In the genomic region with DNA sequence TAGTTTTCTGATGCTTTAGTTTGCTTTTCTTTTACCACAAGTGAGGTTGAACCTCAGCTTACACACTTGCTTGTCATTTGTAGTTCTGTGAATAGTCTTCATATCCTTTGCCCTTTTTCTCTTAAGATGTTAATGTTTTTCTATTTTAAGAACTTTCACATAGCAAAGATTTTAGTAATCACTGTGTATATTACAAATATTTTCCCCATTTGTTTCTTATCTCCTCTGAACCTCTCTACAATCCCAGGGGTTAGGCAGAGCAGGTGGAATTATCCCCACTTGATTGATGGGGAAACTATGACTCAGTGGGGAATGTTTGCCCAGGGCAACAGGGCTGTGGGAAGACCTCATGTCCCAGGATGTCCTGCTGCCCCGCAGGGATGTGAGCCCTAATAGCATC, we compare ENCODE assay signal across 15 cellular contexts. TPM values are rescaled to one million over a fixed set of nuclear protein-coding genes. Genes with fewer than 3 reads are reported as not detected.
DNase-seq lines count a peak whose midpoint lies in the region; ATAC-seq and TF ChIP-seq lines count a peak whose summit lies in the region.
"Had no signal": no experiment of that assay in that cellular context is flagged by ENCODE, and none has a peak within 500 bp of the region (broad histone marks: within the 10 kb centered on the region; RNA-seq: fewer than 3 reads in every experiment).

No MANE protein-coding gene starts in this region.

- intact Hi-C loops in heart left ventricle (cut with DNase I) = no loop called here

- H3K27ac ChIP-seq in osteoblast (ENCODE audit: low read depth, low read length) (no peak overlapping the region), heart left ventricle (no peak overlapping the region)
- H3K27ac ChIP-seq: gastrocnemius medialis, tibial nerve had no signal

- TF ChIP-seq POLR2A in heart left ventricle (IDR thresholded peaks at IDR 0.05) = no peak

- in situ Hi-C loops in G401 (cut with HindIII; ENCODE audit: low sequenced_read_pairs) = no loop called here

- DNase-seq in GM03348 (ENCODE audit: low spot score) (peak; percentile 66), RPMI7951 (ENCODE audit: low read depth) (peak; percentile 26), fibroblast of gingiva (ENCODE audit: low read depth) (peak; percentile 30), osteoblast (ENCODE audit: insufficient read length, low spot score, missing footprints) (peak; percentile 77), heart left ventricle (no peak), G401 (ENCODE audit: low spot score) (no peak)
- no peak for DNase-seq in activated CD8-positive, alpha-beta memory T cell treated with anti-CD3 and anti-CD28 coated beads, Interleukin-2, amount 50 U/mL, for 4 hours
- DNase-seq: activated CD4-positive, alpha-beta T cell treated with anti-CD3 and anti-CD28 coated beads for 48 hours; activated naive CD4-positive, alpha-beta T cell treated with anti-CD3 and anti-CD28 coated beads, Interleukin-2, amount 50 U/mL, for 16 hours; effector CD4-positive, alpha-beta T cell; gastrocnemius medialis; NCI-H146; NCI-H446 had no signal

- no peak overlapping the region for H2AFZ ChIP-seq in osteoblast (ENCODE audit: low read length)

- no peaks in the 10 kb centered on the region for H3K36me3 ChIP-seq in osteoblast (ENCODE audit: insufficient read depth, low read length)
- peaks cover 0 to 8% (median 0%) of the 10 kb centered on the region in 9 donors for H3K36me3 ChIP-seq in heart left ventricle
- H3K36me3 ChIP-seq: gastrocnemius medialis had no signal

- H3K4me3 ChIP-seq in osteoblast (ENCODE audit: insufficient read depth, low read length) (no peak overlapping the region), heart left ventricle (no peak overlapping the region)
- H3K4me3 ChIP-seq: gastrocnemius medialis, tibial nerve had no signal

- H3K4me2 ChIP-seq in osteoblast (ENCODE audit: insufficient read depth, low read length) = no peak overlapping the region

- TF ChIP-seq CTCF in osteoblast (IDR thresholded peaks at IDR 0.05; ENCODE audit: extremely low read depth, low read depth, low read length) = no peak
- no peak for TF ChIP-seq CTCF in heart left ventricle (IDR thresholded peaks at IDR 0.05)

- 86 to 100% (median 91%) methylated on average over 1 of the region's 1 CpG for WGBS in heart left ventricle, 4 donors

- H4K20me1 ChIP-seq in osteoblast (ENCODE audit: insufficient read depth, low read length) = no peaks in the 10 kb centered on the region

- H3K4me1 ChIP-seq in osteoblast (ENCODE audit: insufficient read depth, low read length) = peaks cover 15% of the 10 kb centered on the region
- H3K4me1 ChIP-seq in heart left ventricle = no peaks in the 10 kb centered on the region
- H3K4me1 ChIP-seq: gastrocnemius medialis, tibial nerve had no signal

- no peaks in the 10 kb centered on the region for H3K9me3 ChIP-seq in osteoblast (ENCODE audit: low read depth, low read length)
- H3K9me3 ChIP-seq in heart left ventricle = no peaks in the 10 kb centered on the region
- H3K9me3 ChIP-seq: gastrocnemius medialis, tibial nerve had no signal

- no peak for ATAC-seq in heart left ventricle
- no peak for ATAC-seq in HG03175 (IDR thresholded peaks at IDR 0.05; ENCODE audit: unreplicated experiment)
- ATAC-seq: gastrocnemius medialis had no signal

- H3K79me2 ChIP-seq in osteoblast (ENCODE audit: insufficient read depth, low read length) = no peaks in the 10 kb centered on the region

- H3K27me3 ChIP-seq in osteoblast (ENCODE audit: insufficient read depth, low read length) (no peaks in the 10 kb centered on the region), heart left ventricle (no peaks in the 10 kb centered on the region)
- H3K27me3 ChIP-seq: gastrocnemius medialis, tibial nerve had no signal

RNA-seq across cellular contexts. Expression of a gene that starts 11.7 kb away (rescaled TPM):
- 0.12 and 3.8 TPM in 2 replicates for total RNA-seq in RPMI7951 (2014; rRNA removed; shearing (Covaris generic))
- total RNA-seq in osteoblast = 0.88 and 1.8 TPM in 2 replicates
- 1 to 10 TPM in 1 of 9 donors, under 1 TPM in 8; 0.13 to 1.8 (median 0.62) TPM for total RNA-seq in heart left ventricle
- polyA plus RNA-seq in heart left ventricle = 1 to 10 TPM in 1 of 2 donors, under 1 TPM in 1; 0.57 to 1.2 TPM
- total RNA-seq in G401 (2014; rRNA removed; shearing (Covaris generic)) = 0.34 TPM in 1 of 2 replicates, not detected in the other

RNA-seq across cellular contexts. Expression of a gene that starts 28.6 kb away (rescaled TPM):
- total RNA-seq in RPMI7951 (2014; rRNA removed; shearing (Covaris generic)) = 19.1 and 25.7 TPM in 2 replicates
- total RNA-seq in osteoblast = 16.5 and 18.8 TPM in 2 replicates
- total RNA-seq in heart left ventricle = 10 to 100 TPM; 27.7 to 42.9 (median 31.4) TPM
- 10 to 100 TPM in 1 of 2 donors, 1 to 10 TPM in 1; 9.2 to 53.4 TPM for polyA plus RNA-seq in heart left ventricle
- total RNA-seq in G401 (2014; rRNA removed; shearing (Covaris generic)) = 48.2 and 58.9 TPM in 2 replicates

RNA-seq across cellular contexts. Expression of a gene that starts 28.6 kb away (rescaled TPM):
- total RNA-seq in RPMI7951 (2014; rRNA removed; shearing (Covaris generic)) = 6.0 and 8.9 TPM in 2 replicates
- total RNA-seq in osteoblast (17.4 and 22.1 TPM in 2 replicates), heart left ventricle (1 to 10 TPM; 2.1 to 7.2 (median 4.6) TPM)
- 1 to 10 TPM; 3.2 to 3.5 TPM for polyA plus RNA-seq in heart left ventricle
- 12.6 and 15.3 TPM in 2 replicates for total RNA-seq in G401 (2014; rRNA removed; shearing (Covaris generic))

Comparison
In these comparisons a context has a peak if more than half of its experiments do, and no peak if none do; other contexts are left out.
1. DNase-seq: peak in GM03348 (single experiment), RPMI7951 (single experiment), fibroblast of gingiva (single experiment) and osteoblast (single experiment); none in heart left ventricle (0 of 5), G401 (single experiment) and activated CD8-positive, alpha-beta memory T cell treated with anti-CD3 and anti-CD28 coated beads, Interleukin-2, amount 50 U/mL, for 4 hours (single experiment).